ENCODE assay signal across 21 cellular contexts in genomic region chr6:10449751-10450150, GRCh38. TPM values are rescaled to one million over a fixed set of nuclear protein-coding genes. Genes with fewer than 3 reads are reported as not detected.
DNase-seq lines count a peak whose midpoint lies in the region; ATAC-seq, FAIRE-seq and TF ChIP-seq lines count a peak whose summit lies in the region.
"Had no signal": no experiment of that assay in that cellular context is flagged by ENCODE, and none has a peak within 500 bp of the region (broad histone marks: within the 10 kb centered on the region; RNA-seq: fewer than 3 reads in every experiment).

No MANE protein-coding gene starts in this region.

- ATAC-seq in GM19463 (IDR thresholded peaks at IDR 0.05; ENCODE audit: unreplicated experiment): no peak
- ATAC-seq: Right ventricle myocardium inferior had no signal

- H2AFZ ChIP-seq in mammary epithelial cell (ENCODE audit: low read depth, low read length) (no peak overlapping the region), osteoblast (ENCODE audit: low read length) (no peak overlapping the region)
- H2AFZ ChIP-seq: PC-9 had no signal

- H3K9me3 ChIP-seq in mammary epithelial cell (replicated peaks; ENCODE audit: insufficient read depth, low read length) (no peaks in the 10 kb centered on the region), osteoblast (ENCODE audit: low read depth, low read length) (no peaks in the 10 kb centered on the region)
- H3K9me3 ChIP-seq: BE2C had no signal

- 87% methylated on average over 5 of the region's 5 CpGs for WGBS in mammary epithelial cell (ENCODE audit: low coverage, missing lambda C conversion rate)

- no peaks in the 10 kb centered on the region for H3K27me3 Mint-ChIP-seq in MCF 10A (ENCODE audit: insufficient read depth, unreplicated experiment)

- no peak for FAIRE-seq in RCC 7860 (lab: Jason Lieb, UNC)
- FAIRE-seq: GM12892, GM18507 had no signal

- H3K27ac ChIP-seq in mammary epithelial cell (ENCODE audit: insufficient read depth, low read depth, low read length): no peak overlapping the region
- H3K27ac ChIP-seq in osteoblast (ENCODE audit: low read depth, low read length): no peak overlapping the region
- H3K27ac ChIP-seq: 22Rv1, PC-9 had no signal

- H4K20me1 ChIP-seq in mammary epithelial cell (ENCODE audit: insufficient read depth, low read length) (no peaks in the 10 kb centered on the region), osteoblast (ENCODE audit: insufficient read depth, low read length) (no peaks in the 10 kb centered on the region)

- TF ChIP-seq CTCF in MCF 10A (IDR thresholded peaks at IDR 0.05; ENCODE audit: unreplicated experiment) (no peak), mammary epithelial cell (conservative IDR thresholded peaks at IDR 0.05 in 1 of 2, IDR thresholded peaks at IDR 0.05 in 1 of 2; ENCODE audit: extremely low read depth in 1 of 2, insufficient read depth in 1 of 2, low read depth in 1 of 2, low read length in 2 of 2) (no peak), epithelial cell of esophagus (IDR thresholded peaks at IDR 0.05; ENCODE audit: insufficient read depth, low read depth, low read length, missing control alignments) (no peak), osteoblast (IDR thresholded peaks at IDR 0.05; ENCODE audit: extremely low read depth, low read depth, low read length) (no peak)

- in situ Hi-C loops in mammary epithelial cell (cut with MboI; ENCODE audit: low sequenced_read_pairs in 2 of 2): loop anchor here (25.0 kb wide), 5 partner anchors 1037 to 1912 kb away; no protein-coding TSS in a partner anchor

- CTCF ChIA-PET in MCF 10A (lab: Yijun Ruan, JAX) (interaction anchor here (0.6 to 1.8 kb wide), 5 partner anchors 8 to 397 kb away, joined by 3 to 7 read pairs (median 4); no protein-coding TSS in a partner anchor), mammary epithelial cell (lab: Charles Lee; ENCODE audit: low non-redundant PET) (interaction anchor here (0.8 kb wide), 1 partner anchor 9 kb away, joined by 8 read pairs; no protein-coding TSS in a partner anchor)

- no peak overlapping the region for H3K4me2 ChIP-seq in mammary epithelial cell (ENCODE audit: insufficient read depth, low read depth, low read length)
- H3K4me2 ChIP-seq in osteoblast (ENCODE audit: insufficient read depth, low read length): no peak overlapping the region
- H3K4me2 ChIP-seq: PC-9 had no signal

- dilution Hi-C loops in mammary epithelial cell (cut with HindIII; ENCODE audit: low sequenced_read_pairs): no loop called here

- no peak overlapping the region for H3K4me3 ChIP-seq in mammary epithelial cell (replicated peaks in 1 of 3; ENCODE audit: insufficient read depth in 1 of 3, low read depth in 2 of 3, low read length in 3 of 3)
- no peak overlapping the region for H3K4me3 ChIP-seq in epithelial cell of esophagus (ENCODE audit: low read length)
- H3K4me3 ChIP-seq in osteoblast (ENCODE audit: insufficient read depth, low read length): no peak overlapping the region
- H3K4me3 ChIP-seq: PC-9 had no signal

- intact Hi-C loops in MCF 10A (cut with micrococcal nuclease): no loop called here
- intact Hi-C loops in mammary epithelial cell (cut with micrococcal nuclease): no loop called here

- no peaks in the 10 kb centered on the region for H3K36me3 ChIP-seq in mammary epithelial cell (ENCODE audit: insufficient read depth, low read length)
- H3K36me3 ChIP-seq in osteoblast (ENCODE audit: insufficient read depth, low read length): no peaks in the 10 kb centered on the region
- H3K36me3 ChIP-seq: BE2C had no signal

- peaks cover 34% of the 10 kb centered on the region for H3K4me1 Mint-ChIP-seq in MCF 10A (ENCODE audit: insufficient read depth, unreplicated experiment)
- H3K4me1 Mint-ChIP-seq: CD4-positive, CD25-positive, alpha-beta regulatory T cell had no signal

- H3K4me3 Mint-ChIP-seq in MCF 10A (ENCODE audit: unreplicated experiment): no peak overlapping the region
- H3K4me3 Mint-ChIP-seq: CD4-positive, CD25-positive, alpha-beta regulatory T cell had no signal

- H3K79me2 ChIP-seq in mammary epithelial cell (ENCODE audit: insufficient read depth, low read length): no peaks in the 10 kb centered on the region
- no peaks in the 10 kb centered on the region for H3K79me2 ChIP-seq in osteoblast (ENCODE audit: insufficient read depth, low read length)

- H3K9ac ChIP-seq in mammary epithelial cell (ENCODE audit: insufficient read depth, low read length): no peak overlapping the region

- H3K4me1 ChIP-seq in mammary epithelial cell (ENCODE audit: insufficient read depth, low read length) (peaks cover 31% of the 10 kb centered on the region), osteoblast (ENCODE audit: insufficient read depth, low read length) (peaks cover 19% of the 10 kb centered on the region)
- H3K4me1 ChIP-seq: BE2C had no signal

- POLR2A ChIA-PET in MCF 10A (lab: Yijun Ruan, JAX): interaction anchor here (0.7 to 5.5 kb wide), 7 partner anchors 8 to 37 kb away, joined by 3 to 57 read pairs (median 8); partner anchors contain the start of gene TFAP2A

- peak overlapping the region; percentile 99 for H3K27ac Mint-ChIP-seq in MCF 10A (ENCODE audit: low read depth, unreplicated experiment)
- H3K27ac Mint-ChIP-seq: CD4-positive, CD25-positive, alpha-beta regulatory T cell had no signal

- no peaks in the 10 kb centered on the region for H3K9me3 Mint-ChIP-seq in MCF 10A (ENCODE audit: unreplicated experiment)
- H3K9me3 Mint-ChIP-seq: CD4-positive, CD25-positive, alpha-beta regulatory T cell had no signal

- BruUV-seq in MCF 10A (replicated peaks; lab: Mats Ljungman, UMichigan): no TSS peak
- BruUV-seq in mammary epithelial cell (replicated peaks; lab: Mats Ljungman, UMichigan): no TSS peak

- peaks cover 6% of the 10 kb centered on the region for H3K36me3 Mint-ChIP-seq in MCF 10A (ENCODE audit: insufficient read depth, unreplicated experiment)
- H3K36me3 Mint-ChIP-seq: CD4-positive, CD25-positive, alpha-beta regulatory T cell had no signal

- H3K27me3 ChIP-seq in mammary epithelial cell (ENCODE audit: insufficient read depth, low read length): no peaks in the 10 kb centered on the region
- H3K27me3 ChIP-seq in osteoblast (ENCODE audit: insufficient read depth, low read length): no peaks in the 10 kb centered on the region
- H3K27me3 ChIP-seq: BE2C had no signal

- DNase-seq in MCF 10A (ENCODE audit: unreplicated experiment): no peak
- no peak for DNase-seq in mammary epithelial cell
- DNase-seq in RCC 7860 (ENCODE audit: low spot score): peak; percentile 7
- peak; percentile 66 for DNase-seq in epithelial cell of esophagus (ENCODE audit: low read depth)
- no peak for DNase-seq in 8988T
- no peak for DNase-seq in osteoblast (ENCODE audit: insufficient read length, low spot score, missing footprints)
- no peak for DNase-seq in GM19238 (ENCODE audit: insufficient read length, low spot score)
- DNase-seq: BE2C; CD4-positive, CD25-positive, alpha-beta regulatory T cell; H7; NCI-H187; NCI-H2107; NCI-H2227 treated with DMSO at 0.1 percent for 48 hours; NCI-H524; NCI-H82; PC-9 had no signal

RNA-seq across cellular contexts. Expression of gene TFAP2A, which starts 34.9 kb away (rescaled TPM):
- total RNA-seq in MCF 10A (2022) (78.2 and 87.4 TPM in 2 replicates), mammary epithelial cell (100 to 1,000 TPM in 1 of 2 donors, 10 to 100 TPM in 1; 15.7 to 112 TPM), osteoblast (under 0.01 and 0.36 TPM in 2 replicates)
- 18.8 TPM for polyA plus RNA-seq in mammary epithelial cell
- polyA minus RNA-seq in mammary epithelial cell: 31.8 TPM
- total RNA-seq: CD4-positive, CD25-positive, alpha-beta regulatory T cell; H7 had no signal
- polyA plus RNA-seq: CD4-positive, CD25-positive, alpha-beta regulatory T cell had no signal

Comparison
In these comparisons a context has a peak if more than half of its experiments do, and no peak if none do; other contexts are left out.
1. DNase-seq: peak in RCC 7860 (single experiment) and epithelial cell of esophagus (single experiment); none in MCF 10A (single experiment), mammary epithelial cell (single experiment), 8988T (single experiment), osteoblast (single experiment) and GM19238 (single experiment).
2. RNA of gene TFAP2A, which starts 34.9 kb away (total RNA-seq): 15.7 to 112 TPM in mammary epithelial cell and 78.2 to 87.4 TPM in MCF 10A; under 0.01 to 0.36 TPM in osteoblast; every median in the first group is over 10 times any median in the second.